27 cellular contexts compared by ENCODE assay signal in genomic region chr5:82022499-82022898, GRCh38.
DNase-seq lines count a peak whose midpoint lies in the region; TF ChIP-seq lines count a peak whose summit lies in the region.
"Had no signal": no experiment of that assay in that cellular context is flagged by ENCODE, and none has a peak within 500 bp of the region (broad histone marks: within the 10 kb centered on the region; RNA-seq: fewer than 3 reads in every experiment).

No MANE protein-coding gene starts in this region.

- POLR2A ChIA-PET in HEK293 (lab: Yijun Ruan, JAX): no interaction called here

- no peak for DNase-seq in coronary artery (ENCODE audit: low spot score)
- DNase-seq: 8988T; ACHN; AML-193; BE2C; C1 segment of cervical spinal cord; Caco-2; Calu3; CD4-positive, alpha-beta memory T cell; CD4-positive, alpha-beta T cell; CD4-positive, CD25-positive, alpha-beta regulatory T cell; CD8-positive, alpha-beta memory T cell; CD8-positive, alpha-beta T cell; COR-L47; DMS 273 treated with DMSO at 0.1 percent for 48 hours; DMS153; DMS53; DMS79; DMS79 treated with DMSO at 0.1 percent for 48 hours; DND-41; EL had no signal

- H3K4me1 ChIP-seq in HEK293 (ENCODE audit: control insufficient read depth, insufficient read depth, low read length): no peaks in the 10 kb centered on the region
- H3K4me1 ChIP-seq: A549, BE2C, BLaER1, Caco-2 had no signal

- H3K4me3 ChIP-seq in HEK293 (ENCODE audit: low read depth, low read length): no peak overlapping the region
- no peak overlapping the region for H3K4me3 ChIP-seq in coronary artery
- H3K4me3 ChIP-seq: A549; BLaER1; BLaER1 treated with 17β-estradiol and CSF1 and Interleukin-3, amounts not matched to agents 10 nM and 100 nM had no signal

- H3K36me3 ChIP-seq in HEK293 (ENCODE audit: control insufficient read depth in 2 of 2, insufficient read depth in 1 of 2, low read length in 2 of 2): no peaks in the 10 kb centered on the region
- H3K36me3 ChIP-seq: BE2C, BLaER1 had no signal

- H3K9me3 ChIP-seq in HEK293 (ENCODE audit: control insufficient read depth, insufficient read depth, low read depth, low read length): no peaks in the 10 kb centered on the region
- H3K9me3 ChIP-seq: A549; BE2C; BLaER1; BLaER1 treated with 17β-estradiol and CSF1 and Interleukin-3, amounts not matched to agents 10 nM and 100 nM; Caco-2 had no signal

- H3K27ac ChIP-seq in HEK293 (ENCODE audit: extremely low read depth, low read depth, low read length) (no peak overlapping the region), coronary artery (no peak overlapping the region)
- H3K27ac ChIP-seq: 22Rv1; A549; BLaER1; BLaER1 treated with 17β-estradiol and CSF1 and Interleukin-3, amounts not matched to agents 10 nM and 100 nM; C4-2B had no signal

- TF ChIP-seq CTCF in HEK293 (tag by site-specific recombination; IDR thresholded peaks at IDR 0.05) (no peak), coronary artery (IDR thresholded peaks at IDR 0.05) (no peak)

- CTCF ChIA-PET in HEK293 (lab: Yijun Ruan, JAX): interaction anchor here (1.0 kb wide), 1 partner anchor 8 kb away, joined by 3 read pairs; no protein-coding TSS in a partner anchor

TF ChIP-seq in HEK293, 187 proteins besides CTCF, POLR2A, EP300 and RAD21:
- TF ChIP-seq ZNF223 (tag by site-specific recombination; IDR thresholded peaks at IDR 0.05) (no peak), ZNF664 (tag by site-specific recombination; IDR thresholded peaks at IDR 0.05) (peak; percentile 94), GLI2 (tag by site-specific recombination; IDR thresholded peaks at IDR 0.05; ENCODE audit: borderline replicate concordance, low read depth) (no peak)
TF ChIP-seq in HEK293: peak in this region for 1.
